Comparison of ENCODE assay signal across 8 cellular contexts in genomic region chr7:22728416-22729029, GRCh38. TPM values are rescaled to one million over a fixed set of nuclear protein-coding genes. Genes with fewer than 3 reads are reported as not detected.
DNase-seq lines count a peak whose midpoint lies in the region; TF ChIP-seq lines count a peak whose summit lies in the region.

No MANE protein-coding gene starts in this region.

- peaks cover 7% of the 10 kb centered on the region for H3K4me1 Mint-ChIP-seq in endothelial cell (ENCODE audit: unreplicated experiment)

- no peak overlapping the region for H3K4me3 ChIP-seq in retinal pigment epithelial cell (ENCODE audit: low read length)

- H3K36me3 Mint-ChIP-seq in endothelial cell (ENCODE audit: low read depth, unreplicated experiment) = no peaks in the 10 kb centered on the region

- TF ChIP-seq CTCF in endothelial cell (IDR thresholded peaks at IDR 0.05; ENCODE audit: unreplicated experiment) (peak; percentile 53), retinal pigment epithelial cell (conservative IDR thresholded peaks at IDR 0.05; ENCODE audit: low read depth, low read length) (peak; percentile 70)

- no peak overlapping the region for H3K27ac Mint-ChIP-seq in endothelial cell (ENCODE audit: unreplicated experiment)

- no peak overlapping the region for H3K4me3 Mint-ChIP-seq in endothelial cell (ENCODE audit: unreplicated experiment)

- H3K9me3 Mint-ChIP-seq in endothelial cell (ENCODE audit: unreplicated experiment) = no peaks in the 10 kb centered on the region

- peak; percentile 74 for DNase-seq in A172 (ENCODE audit: low spot score)
- peak; percentile 87 for DNase-seq in ELR (ENCODE audit: low read depth)
- DNase-seq in NCI-H226 = peak; percentile 72
- peak; percentile 15 for DNase-seq in endothelial cell (ENCODE audit: low spot score)
- no peak for DNase-seq in retinal pigment epithelial cell (ENCODE audit: low read depth)
- DNase-seq in HPDE6-E6E7 (ENCODE audit: extremely low spot score) = no peak
- no peak for DNase-seq in UCSD-AML1 (lab: John Stamatoyannopoulos, UW; ENCODE audit: unreplicated experiment)
- DNase-seq in NCI-H446 treated with DMSO at 0.1 percent for 48 hours (lab: John Stamatoyannopoulos, UW) = no peak

- no peaks in the 10 kb centered on the region for H3K27me3 Mint-ChIP-seq in endothelial cell (ENCODE audit: unreplicated experiment)

RNA-seq across cellular contexts. Expression of gene IL6, which starts 1.5 kb away (rescaled TPM):
- 0.12 TPM in 1 of 2 replicates, not detected in the other for total RNA-seq in A172 (2014; rRNA removed; shearing (Covaris generic))
- total RNA-seq in endothelial cell (ENCODE audit: unreplicated experiment) = not detected

Comparison
In these comparisons a context has a peak if more than half of its experiments do, and no peak if none do; other contexts are left out.
1. DNase-seq: peak in A172 (single experiment), ELR (single experiment), NCI-H226 (single experiment) and endothelial cell (single experiment); none in retinal pigment epithelial cell (single experiment), HPDE6-E6E7 (single experiment), UCSD-AML1 (single experiment) and NCI-H446 treated with DMSO at 0.1 percent for 48 hours (single experiment).